26 cellular contexts compared by ENCODE assay signal in the genomic region with DNA sequence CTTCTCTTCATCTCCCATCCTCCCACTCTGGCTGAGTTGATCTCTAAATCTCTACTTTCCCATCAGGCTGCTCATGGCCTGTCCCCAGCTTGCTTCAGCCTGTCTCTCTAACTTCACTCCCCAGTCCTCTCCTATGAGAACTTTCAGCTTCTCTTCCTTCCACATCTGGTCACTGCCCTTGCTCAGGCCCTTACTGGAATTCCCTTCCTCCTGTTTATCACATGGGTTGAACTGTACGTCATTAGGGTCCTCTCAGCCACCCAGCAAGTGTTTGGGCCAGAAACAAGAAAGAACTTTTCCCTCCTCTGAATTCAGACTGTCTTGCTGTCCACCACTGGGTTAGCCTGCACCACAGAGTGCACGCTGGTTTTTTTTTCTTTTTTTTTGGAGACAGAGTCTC. TPM values are rescaled to one million over a fixed set of nuclear protein-coding genes. Genes with fewer than 3 reads are reported as not detected.
DNase-seq lines count a peak whose midpoint lies in the region; ATAC-seq, FAIRE-seq and TF ChIP-seq lines count a peak whose summit lies in the region.
"Had no signal": no experiment of that assay in that cellular context is flagged by ENCODE, and none has a peak within 500 bp of the region (broad histone marks: within the 10 kb centered on the region; RNA-seq: fewer than 3 reads in every experiment).

No MANE protein-coding gene starts in this region.

- no peak overlapping the region for H2BK15ac ChIP-seq in mesenchymal stem cell (ENCODE audit: low read depth, poor library complexity, severe bottlenecking)

- H2AK5ac ChIP-seq in mesenchymal stem cell (ENCODE audit: low read length, severe bottlenecking): no peak overlapping the region

- no peak for ATAC-seq in activated naive CD8-positive, alpha-beta T cell treated with anti-CD3 and anti-CD28 coated beads, Interleukin-2, amount 50 U/mL, for 24 hours
- ATAC-seq in naive thymus-derived CD8-positive, alpha-beta T cell: no peak
- no peak for ATAC-seq in upper lobe of left lung (ENCODE audit: low FRiP score in 2 of 2)

- H2BK5ac ChIP-seq in mesenchymal stem cell (ENCODE audit: low read depth, low read length, poor library complexity, severe bottlenecking): no peak overlapping the region

- POLR2A ChIA-PET in naive thymus-derived CD8-positive, alpha-beta T cell (lab: Charles Lee): no interaction called here

- H3K36me3 Mint-ChIP-seq in activated naive CD8-positive, alpha-beta T cell: peaks cover 5% of the 10 kb centered on the region
- H3K36me3 Mint-ChIP-seq in activated naive CD8-positive, alpha-beta T cell treated with anti-CD3 and anti-CD28 coated beads, Interleukin-2, amount 50 U/mL, for 24 hours (ENCODE audit: low read depth): peaks cover 25% of the 10 kb centered on the region
- no peaks in the 10 kb centered on the region for H3K36me3 Mint-ChIP-seq in chondrocyte (ENCODE audit: low read depth)
- H3K36me3 Mint-ChIP-seq in naive thymus-derived CD8-positive, alpha-beta T cell: peaks cover 0 to 40% (median 3%) of the 10 kb centered on the region in 3 donors

- H3K9ac ChIP-seq in mesenchymal stem cell (ENCODE audit: low read length): no peak overlapping the region

- no peak overlapping the region for H2BK120ac ChIP-seq in mesenchymal stem cell (ENCODE audit: low read depth, low read length)

- WGBS in upper lobe of left lung, 2 donors: 84 to 85% methylated on average over 2 of the region's 2 CpGs
- WGBS in mesenchymal stem cell: 94% methylated on average over 2 of the region's 2 CpGs

- no peak overlapping the region for H2AFZ ChIP-seq in mesenchymal stem cell (ENCODE audit: low read depth, low read length)

- no peak for TF ChIP-seq EP300 in upper lobe of left lung (IDR thresholded peaks at IDR 0.05)

- no peak for TF ChIP-seq POLR2A in upper lobe of left lung (IDR thresholded peaks at IDR 0.05)
- no peak for TF ChIP-seq POLR2A in GM12892 (IDR thresholded peaks at IDR 0.05; ENCODE audit: low read depth, low read length)

- peaks cover 16 to 43% (median 22%) of the 10 kb centered on the region in 4 donors for H3K4me1 ChIP-seq in upper lobe of left lung
- peaks cover 11% of the 10 kb centered on the region for H3K4me1 ChIP-seq in mesenchymal stem cell (ENCODE audit: control insufficient read depth, insufficient read depth, low read depth, low read length)
- H3K4me1 ChIP-seq: prostate gland had no signal

- H3K9me3 Mint-ChIP-seq in activated naive CD8-positive, alpha-beta T cell (ENCODE audit: low read depth): no peaks in the 10 kb centered on the region
- H3K9me3 Mint-ChIP-seq in activated naive CD8-positive, alpha-beta T cell treated with anti-CD3 and anti-CD28 coated beads, Interleukin-2, amount 50 U/mL, for 24 hours: no peaks in the 10 kb centered on the region
- no peaks in the 10 kb centered on the region for H3K9me3 Mint-ChIP-seq in chondrocyte (ENCODE audit: low read depth)
- H3K9me3 Mint-ChIP-seq in naive thymus-derived CD8-positive, alpha-beta T cell: no peaks in the 10 kb centered on the region
- H3K9me3 Mint-ChIP-seq: central memory CD8-positive, alpha-beta T cell had no signal

- DNase-seq in activated naive CD8-positive, alpha-beta T cell treated with anti-CD3 and anti-CD28 coated beads, Interleukin-2, amount 50 U/mL, for 24 hours: no peak
- DNase-seq in chondrocyte (ENCODE audit: low spot score) (no peak), upper lobe of left lung (no peak), NCI-H1694 (lab: John Stamatoyannopoulos, UW) (no peak), GM12892 (ENCODE audit: insufficient read length) (no peak), mesenchymal stem cell (no peak)
- DNase-seq in naive thymus-derived CD8-positive, alpha-beta T cell: no peak
- DNase-seq: activated CD4-positive, alpha-beta T cell treated with anti-CD3 and anti-CD28 coated beads for 1 hour; activated CD8-positive, alpha-beta memory T cell treated with anti-CD3 and anti-CD28 coated beads, Interleukin-2, amount 50 U/mL, for 48 hours; activated naive CD4-positive, alpha-beta T cell treated with Interleukin-2 at 50 U/mL for 16 hours; anterior cingulate cortex; Kasumi-1; kidney glomerular epithelial cell; midbrain; NCI-H1092 treated with DMSO at 0.1 percent for 48 hours; NCI-H2107; stimulated activated CD4-positive, alpha-beta T cell treated with anti-CD3 and anti-CD28 coated beads, Interleukin-4, amount 100 ng/mL, for 1 hour had no signal

- H2BK12ac ChIP-seq in mesenchymal stem cell (ENCODE audit: low read length in 2 of 2): no peak overlapping the region

- H3K9me3 ChIP-seq in upper lobe of left lung (no peaks in the 10 kb centered on the region), mesenchymal stem cell (ENCODE audit: control insufficient read depth, low read length) (no peaks in the 10 kb centered on the region)
- H3K9me3 ChIP-seq: esophagus muscularis mucosa, HAP-1, prostate gland, vagina had no signal

- H3K18ac ChIP-seq in mesenchymal stem cell (ENCODE audit: low read depth in 1 of 2, low read length in 2 of 2): no peak overlapping the region

- peaks cover 0 to 20% (median 8%) of the 10 kb centered on the region in 4 donors for H3K36me3 ChIP-seq in upper lobe of left lung
- peaks cover 0 to 19% of the 10 kb centered on the region in 2 experiments for H3K36me3 ChIP-seq in mesenchymal stem cell (ENCODE audit: control insufficient read depth in 1 of 2, insufficient read depth in 2 of 2, low read depth in 1 of 2, low read length in 2 of 2)
- H3K36me3 ChIP-seq: prostate gland had no signal

- FAIRE-seq in GM12892 (lab: Jason Lieb, UNC): no peak
- FAIRE-seq: GM18507, HTR-8/SVneo had no signal

- peak overlapping the region; percentile 18 to 67 (median 35) for H3K27ac ChIP-seq in upper lobe of left lung
- H3K27ac ChIP-seq in mesenchymal stem cell (ENCODE audit: low read length, poor library complexity, severe bottlenecking): no peak overlapping the region
- H3K27ac ChIP-seq: esophagus muscularis mucosa, prostate gland, RWPE1, vagina had no signal

- peaks cover 19% of the 10 kb centered on the region for H3K79me1 ChIP-seq in mesenchymal stem cell (replicated peaks; ENCODE audit: low read length, poor library complexity, severe bottlenecking)

- no peak overlapping the region for H3K4ac ChIP-seq in mesenchymal stem cell (ENCODE audit: low read depth in 1 of 2, low read length in 2 of 2)

- peak overlapping the region; percentile 13 for H3K27ac Mint-ChIP-seq in activated naive CD8-positive, alpha-beta T cell
- no peak overlapping the region for H3K27ac Mint-ChIP-seq in activated naive CD8-positive, alpha-beta T cell treated with anti-CD3 and anti-CD28 coated beads, Interleukin-2, amount 50 U/mL, for 24 hours
- peak overlapping the region; percentile 3 for H3K27ac Mint-ChIP-seq in chondrocyte (ENCODE audit: unreplicated experiment)
- peak overlapping the region in 7 of 10 donors; percentile 2 to 86 (median 52) for H3K27ac Mint-ChIP-seq in naive thymus-derived CD8-positive, alpha-beta T cell

- H3K4me3 ChIP-seq in upper lobe of left lung (no peak overlapping the region), mesenchymal stem cell (ENCODE audit: insufficient read depth in 1 of 2, low read depth in 1 of 2, low read length in 2 of 2) (no peak overlapping the region)
- H3K4me3 ChIP-seq: esophagus muscularis mucosa, HAP-1, prostate gland, vagina had no signal

- H3K4me1 Mint-ChIP-seq in activated naive CD8-positive, alpha-beta T cell (ENCODE audit: low read depth): peaks cover 41% of the 10 kb centered on the region
- peaks cover 47% of the 10 kb centered on the region for H3K4me1 Mint-ChIP-seq in activated naive CD8-positive, alpha-beta T cell treated with anti-CD3 and anti-CD28 coated beads, Interleukin-2, amount 50 U/mL, for 24 hours
- H3K4me1 Mint-ChIP-seq in chondrocyte (ENCODE audit: low read depth): peaks cover 28% of the 10 kb centered on the region
- H3K4me1 Mint-ChIP-seq in naive thymus-derived CD8-positive, alpha-beta T cell: peaks cover 31 to 61% (median 54%) of the 10 kb centered on the region in 4 donors

- H3K14ac ChIP-seq in mesenchymal stem cell (ENCODE audit: low read length in 2 of 2): no peak overlapping the region

- no peaks in the 10 kb centered on the region for H3K27me3 Mint-ChIP-seq in activated naive CD8-positive, alpha-beta T cell
- H3K27me3 Mint-ChIP-seq in activated naive CD8-positive, alpha-beta T cell treated with anti-CD3 and anti-CD28 coated beads, Interleukin-2, amount 50 U/mL, for 24 hours: peaks cover 2% of the 10 kb centered on the region
- no peaks in the 10 kb centered on the region for H3K27me3 Mint-ChIP-seq in chondrocyte (ENCODE audit: low read depth)
- no peaks in the 10 kb centered on the region for H3K27me3 Mint-ChIP-seq in naive thymus-derived CD8-positive, alpha-beta T cell
- H3K27me3 Mint-ChIP-seq: central memory CD8-positive, alpha-beta T cell had no signal

- no peak overlapping the region for H3K4me3 Mint-ChIP-seq in activated naive CD8-positive, alpha-beta T cell
- no peak overlapping the region for H3K4me3 Mint-ChIP-seq in activated naive CD8-positive, alpha-beta T cell treated with anti-CD3 and anti-CD28 coated beads, Interleukin-2, amount 50 U/mL, for 24 hours
- H3K4me3 Mint-ChIP-seq in chondrocyte (ENCODE audit: unreplicated experiment): no peak overlapping the region
- H3K4me3 Mint-ChIP-seq in naive thymus-derived CD8-positive, alpha-beta T cell: peak overlapping the region in 2 of 10 donors; percentile 43 to 74
- H3K4me3 Mint-ChIP-seq: central memory CD8-positive, alpha-beta T cell had no signal

- no peak overlapping the region for H3K4me2 ChIP-seq in mesenchymal stem cell (ENCODE audit: low read length, poor library complexity, severe bottlenecking)

- H3K23ac ChIP-seq in mesenchymal stem cell (ENCODE audit: low read length in 2 of 2): peak overlapping the region in 1 of 2 experiments; percentile 16

- no peak overlapping the region for H4K8ac ChIP-seq in mesenchymal stem cell (ENCODE audit: low read length)

- TF ChIP-seq CTCF in chondrocyte (IDR thresholded peaks at IDR 0.05): no peak
- no peak for TF ChIP-seq CTCF in upper lobe of left lung (IDR thresholded peaks at IDR 0.05)

- H4K91ac ChIP-seq in mesenchymal stem cell (ENCODE audit: low read length): no peak overlapping the region

- H3K27me3 ChIP-seq in upper lobe of left lung (no peaks in the 10 kb centered on the region), mesenchymal stem cell (ENCODE audit: control insufficient read depth in 1 of 2, insufficient read depth in 1 of 2, low read length in 2 of 2) (no peaks in the 10 kb centered on the region)
- H3K27me3 ChIP-seq: esophagus muscularis mucosa, vagina had no signal

RNA-seq across cellular contexts. Expression of gene PTPN23, which starts 5.0 kb away (rescaled TPM):
- 43.5 to 49.5 TPM (median 47.8 TPM) in 3 replicates for total RNA-seq in chondrocyte
- total RNA-seq in naive thymus-derived CD8-positive, alpha-beta T cell: 10 to 100 TPM; 49.7 to 63.8 TPM
- 1 to 10 TPM; 3.0 to 3.9 (median 3.8) TPM for polyA plus RNA-seq in naive thymus-derived CD8-positive, alpha-beta T cell
- total RNA-seq in upper lobe of left lung: 10 to 100 TPM; 32.7 to 93.3 (median 53.7) TPM
- 6.1 TPM for polyA plus RNA-seq in GM12892 (2012; ENCODE audit: missing spikeins)
- 27.7 TPM for polyA plus RNA-seq in mesenchymal stem cell (2013, experiment 1 of 2)
- polyA plus RNA-seq in mesenchymal stem cell (2013, experiment 2 of 2): 26.0 TPM
